Comparison of ENCODE assay signal across 25 cellular contexts in the genomic region with DNA sequence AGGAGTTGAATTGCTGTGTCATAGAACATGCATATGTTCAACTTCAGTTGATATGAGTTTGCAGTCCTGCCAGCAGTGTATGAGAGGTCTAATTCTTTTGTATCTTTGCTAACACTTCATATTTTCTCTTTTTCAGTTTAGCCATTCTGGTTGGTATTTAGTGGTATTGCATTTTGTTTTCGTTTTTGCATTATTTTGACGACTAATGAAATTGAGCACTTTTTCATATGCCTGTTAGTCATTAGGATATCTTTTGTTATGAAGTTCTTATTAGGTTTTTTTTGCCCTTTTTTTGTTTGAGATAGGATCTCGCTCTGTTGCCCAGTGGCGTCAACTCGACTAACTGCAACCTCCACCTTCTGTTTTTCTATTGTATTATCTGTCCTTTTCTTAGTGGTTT.
"Had no signal": no experiment of that assay in that cellular context is flagged by ENCODE, and none has a peak within 500 bp of the region (broad histone marks: within the 10 kb centered on the region; RNA-seq: fewer than 3 reads in every experiment).

No MANE protein-coding gene starts in this region.

- H3K9ac ChIP-seq: KMS-11 had no signal

- H3K9me3 ChIP-seq: SJSA1 had no signal

- H3K4me2 ChIP-seq: KMS-11 had no signal

- H3K4me1 ChIP-seq: SJSA1 had no signal

- H3K27me3 ChIP-seq: SJSA1 had no signal

- DNase-seq: Kasumi-1, MV-4-11, NCI-H1092, NCI-H1105 treated with DMSO at 0.1 percent for 48 hours, NCI-H1417 treated with DMSO at 0.1 percent for 48 hours, NCI-H146, NCI-H1694 treated with DMSO at 0.1 percent for 48 hours, NCI-H1930, NCI-H2081, NCI-H2107, NCI-H2227 treated with DMSO at 0.1 percent for 48 hours, NCI-H446, NCI-H510A, NCI-H524 treated with DMSO at 0.1 percent for 48 hours, NCI-H69, NCI-H774, Right ventricle myocardium superior, RPMI8226, SIG-M5 had no signal

- H3K27ac ChIP-seq: HL-60, KMS-11, SJSA1, SK-N-MC had no signal

- FAIRE-seq: HTR-8/SVneo, RCC 7860 had no signal

- H3K4me3 ChIP-seq: SJSA1, SK-N-MC had no signal
